ENCODE assay signal across 15 cellular contexts in genomic region chr1:160028426-160028825, GRCh38. TPM values are rescaled to one million over a fixed set of nuclear protein-coding genes. Genes with fewer than 3 reads are reported as not detected.
DNase-seq lines count a peak whose midpoint lies in the region; ATAC-seq and TF ChIP-seq lines count a peak whose summit lies in the region.
"Had no signal": no experiment of that assay in that cellular context is flagged by ENCODE, and none has a peak within 500 bp of the region (broad histone marks: within the 10 kb centered on the region; RNA-seq: fewer than 3 reads in every experiment).

No MANE protein-coding gene starts in this region.

- H3K27ac Mint-ChIP-seq in mesothelial cell of epicardium (no peak overlapping the region), CD14-positive monocyte (no peak overlapping the region)
- H3K27ac Mint-ChIP-seq: H9 had no signal

- H3K27me3 ChIP-seq in PC-3 (ENCODE audit: low read length), result no peaks in the 10 kb centered on the region
- H3K27me3 ChIP-seq: BLaER1 treated with 17β-estradiol and CSF1 and Interleukin-3, amounts not matched to agents 10 nM and 100 nM had no signal

- no peaks in the 10 kb centered on the region for H3F3A ChIP-seq in PC-3 (ENCODE audit: low read length, unreplicated experiment)

- H3K4me3 Mint-ChIP-seq in mesothelial cell of epicardium (peak overlapping the region; percentile 47), CD14-positive monocyte (no peak overlapping the region)
- H3K4me3 Mint-ChIP-seq: H9 had no signal

- H3K27me3 Mint-ChIP-seq in mesothelial cell of epicardium (ENCODE audit: low read depth) (no peaks in the 10 kb centered on the region), CD14-positive monocyte (ENCODE audit: low read depth in 3 of 3) (peaks cover 0 to 3% (median 1%) of the 10 kb centered on the region in 3 donors)
- H3K27me3 Mint-ChIP-seq: CD4-positive, alpha-beta memory T cell had no signal

- H3K27ac ChIP-seq in HEK293 (ENCODE audit: extremely low read depth, low read depth, low read length) (no peak overlapping the region), PC-3 (ENCODE audit: low read length) (no peak overlapping the region)
- H3K27ac ChIP-seq: BLaER1 treated with 17β-estradiol and CSF1 and Interleukin-3, amounts not matched to agents 10 nM and 100 nM had no signal

- ATAC-seq in PC-3, result no peak
- ATAC-seq: HepG2 had no signal

- intact Hi-C loops in PC-3 (cut with micrococcal nuclease), result no loop called here
- intact Hi-C loops in CD14-positive monocyte (cut with micrococcal nuclease), result no loop called here
- intact Hi-C loops in head of caudate nucleus (cut with DNase I), result no loop called here

- no peaks in the 10 kb centered on the region for H3K9me2 ChIP-seq in PC-3 (replicated peaks; ENCODE audit: low read length)

- POLR2A ChIA-PET in HEK293 (lab: Yijun Ruan, JAX), result no interaction called here
- POLR2A ChIA-PET in PC-3 (lab: Charles Lee; ENCODE audit: unreplicated experiment), result no interaction called here

- H3K4me1 ChIP-seq in HEK293 (ENCODE audit: control insufficient read depth, insufficient read depth, low read length) (peaks cover 28% of the 10 kb centered on the region; the same call in 1 of the 2 replicates), PC-3 (ENCODE audit: insufficient read depth, low read length) (peaks cover 27% of the 10 kb centered on the region)

- no peak for TF ChIP-seq CTCF in HEK293 (tag by site-specific recombination; IDR thresholded peaks at IDR 0.05)
- TF ChIP-seq CTCF in PC-3 (conservative IDR thresholded peaks at IDR 0.05; ENCODE audit: low read depth, low read length), result no peak
- TF ChIP-seq CTCF in mesothelial cell of epicardium (IDR thresholded peaks at IDR 0.05; ENCODE audit: unreplicated experiment), result no peak
- no peak for TF ChIP-seq CTCF in CD14-positive monocyte (IDR thresholded peaks at IDR 0.05)

- H3K4me1 Mint-ChIP-seq in mesothelial cell of epicardium (peaks cover 65% of the 10 kb centered on the region), CD14-positive monocyte (peaks cover 40% of the 10 kb centered on the region)

- H3K4me3 ChIP-seq in HEK293 (ENCODE audit: low read depth, low read length) (no peak overlapping the region), PC-3 (ENCODE audit: low read length) (no peak overlapping the region)
- H3K4me3 ChIP-seq: BLaER1 treated with 17β-estradiol and CSF1 and Interleukin-3, amounts not matched to agents 10 nM and 100 nM had no signal

- DNase-seq in PC-3 (no peak), mesothelial cell of epicardium (ENCODE audit: low spot score in 2 of 2, unreplicated experiment in 2 of 2) (no peak), CD14-positive monocyte (ENCODE audit: low spot score) (no peak), head of caudate nucleus (no peak), activated gamma-delta T cell (lab: John Stamatoyannopoulos, UW) (no peak)
- no peak for DNase-seq in stimulated activated CD4-positive, alpha-beta T cell treated with anti-CD3 and anti-CD28 coated beads, Interleukin-12 subunit alpha, Interleukin-12 subunit beta, amount 100 ng/mL, for 4 hours
- DNase-seq: CD4-positive, alpha-beta memory T cell; DMS79; EL; GOT3; H9 had no signal

- CTCF ChIA-PET in HEK293 (lab: Yijun Ruan, JAX) (interaction anchor here (0.7 to 1.1 kb wide), 2 partner anchors 51 to 194 kb away, joined by 3 read pairs; no protein-coding TSS in a partner anchor), PC-3 (lab: Charles Lee) (no interaction called here)

- BruUV-seq in PC-3 (replicated peaks; lab: Mats Ljungman, UMichigan), result no TSS peak

- no peaks in the 10 kb centered on the region for H3K9me3 Mint-ChIP-seq in mesothelial cell of epicardium
- H3K9me3 Mint-ChIP-seq in CD14-positive monocyte, result peaks cover 0 to 2% (median 0%) of the 10 kb centered on the region in 7 donors
- H3K9me3 Mint-ChIP-seq: CD4-positive, alpha-beta memory T cell; H9 had no signal

- H3K36me3 ChIP-seq in HEK293 (ENCODE audit: control insufficient read depth in 2 of 2, insufficient read depth in 1 of 2, low read length in 2 of 2), result peaks cover 0 to 3% of the 10 kb centered on the region in 2 experiments; a peak in 1 of 3 replicates
- no peaks in the 10 kb centered on the region for H3K36me3 ChIP-seq in PC-3 (ENCODE audit: low read depth, low read length)

- peaks cover 33% of the 10 kb centered on the region for H3K79me2 ChIP-seq in PC-3 (ENCODE audit: low read length)

- H3K36me3 Mint-ChIP-seq in mesothelial cell of epicardium (peaks cover 6% of the 10 kb centered on the region), CD14-positive monocyte (peaks cover 10 to 18% of the 10 kb centered on the region in 2 donors)

- H3K9me3 ChIP-seq in HEK293 (ENCODE audit: control insufficient read depth, insufficient read depth, low read depth, low read length) (no peaks in the 10 kb centered on the region), PC-3 (ENCODE audit: low read length) (no peaks in the 10 kb centered on the region)
- H3K9me3 ChIP-seq: BLaER1 treated with 17β-estradiol and CSF1 and Interleukin-3, amounts not matched to agents 10 nM and 100 nM had no signal

- no peak overlapping the region for H2AFZ ChIP-seq in PC-3 (ENCODE audit: low read length)

- H4K20me1 ChIP-seq in PC-3 (ENCODE audit: low read length), result no peaks in the 10 kb centered on the region

- H3K4me2 ChIP-seq in PC-3 (ENCODE audit: low read length), result peak overlapping the region; percentile 2; the same call in 1 of the 2 replicates

- no peak overlapping the region for H3K9ac ChIP-seq in PC-3 (ENCODE audit: low read length)
- H3K9ac ChIP-seq: BLaER1 treated with 17β-estradiol and CSF1 and Interleukin-3, amounts not matched to agents 10 nM and 100 nM had no signal

TF ChIP-seq in HEK293, 187 proteins besides CTCF, POLR2A, EP300 and RAD21:
- no peak for TF ChIP-seq ZNF560 (tag by site-specific recombination; IDR thresholded peaks at IDR 0.05; ENCODE audit: borderline replicate concordance)
- TF ChIP-seq ZNF335 (tag by site-specific recombination; conservative IDR thresholded peaks at IDR 0.05), result peak; percentile 59
- peak; percentile 7; the same call in 1 of the 2 replicates for TF ChIP-seq PRDM6 (tag by site-specific recombination; IDR thresholded peaks at IDR 0.05)
- TF ChIP-seq SP7 (tag by site-specific recombination; IDR thresholded peaks at IDR 0.05), result no peak
- TF ChIP-seq FEZF1 (tag by site-specific recombination; IDR thresholded peaks at IDR 0.05), result peak; percentile 85

RNA-seq across cellular contexts. Expression of gene PIGM, which starts 3.4 kb away (rescaled TPM):
- total RNA-seq in PC-3 (2014; rRNA removed) (6.7 and 6.9 TPM in 2 replicates), mesothelial cell of epicardium (17.0 to 17.9 TPM (median 17.3 TPM) in 3 replicates)
- polyA plus RNA-seq in CD14-positive monocyte, result 1 to 10 TPM; 3.7 to 4.2 TPM

RNA-seq across cellular contexts. Expression of gene KCNJ10, which starts 41.5 kb away (rescaled TPM):
- total RNA-seq in PC-3 (2014; rRNA removed), result 0.15 TPM in 1 of 2 replicates, not detected in the other
- total RNA-seq in mesothelial cell of epicardium, result 0.14 to 0.27 TPM (median 0.22 TPM) in 3 replicates
- polyA plus RNA-seq in CD14-positive monocyte, result not detected
- total RNA-seq: CD4-positive, alpha-beta memory T cell had no signal
- polyA plus RNA-seq: AG04450 had no signal

RNA-seq across cellular contexts. Expression of gene KCNJ9, which starts 52.9 kb away (rescaled TPM):
- not detected in 2 replicates for total RNA-seq in PC-3 (2014; rRNA removed)
- 0.07 to 0.09 TPM in 2 of 3 replicates, not detected in the other for total RNA-seq in mesothelial cell of epicardium
- polyA plus RNA-seq in CD14-positive monocyte, result not detected
- total RNA-seq: CD4-positive, alpha-beta memory T cell; HepG2 had no signal
- polyA plus RNA-seq: AG04450; CD4-positive, alpha-beta memory T cell; HepG2 had no signal
